In the genomic region with DNA sequence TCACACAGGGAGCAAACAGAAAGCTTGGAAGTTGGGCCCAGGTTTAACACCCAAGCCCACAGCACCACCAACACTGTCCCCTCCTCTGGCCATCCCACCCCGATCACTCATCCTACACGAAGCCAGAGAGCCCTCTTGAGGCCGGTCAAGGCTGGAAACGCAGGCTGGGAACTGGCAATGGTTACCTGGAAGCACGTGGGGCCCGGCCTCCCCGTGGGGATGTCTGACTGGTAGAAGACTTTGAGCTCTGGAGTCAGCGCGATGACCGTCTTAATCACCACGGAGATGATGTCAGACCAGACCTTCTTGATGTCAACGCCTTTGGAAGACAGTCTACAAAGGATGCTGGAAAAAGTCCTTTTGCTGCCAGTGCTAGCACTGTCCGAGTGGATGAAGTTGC, we compare ENCODE assay signal across 1 cellular context.
A peak's percentile ranks its signal among the peaks of the same experiment; 100 is the strongest.
TF ChIP-seq lines count a peak whose summit lies in the region.

No MANE protein-coding gene starts in this region.

TF ChIP-seq in HepG2, 621 proteins besides CTCF, POLR2A, EP300 and RAD21 (continued from another document):
- TF ChIP-seq, protein P1, sequence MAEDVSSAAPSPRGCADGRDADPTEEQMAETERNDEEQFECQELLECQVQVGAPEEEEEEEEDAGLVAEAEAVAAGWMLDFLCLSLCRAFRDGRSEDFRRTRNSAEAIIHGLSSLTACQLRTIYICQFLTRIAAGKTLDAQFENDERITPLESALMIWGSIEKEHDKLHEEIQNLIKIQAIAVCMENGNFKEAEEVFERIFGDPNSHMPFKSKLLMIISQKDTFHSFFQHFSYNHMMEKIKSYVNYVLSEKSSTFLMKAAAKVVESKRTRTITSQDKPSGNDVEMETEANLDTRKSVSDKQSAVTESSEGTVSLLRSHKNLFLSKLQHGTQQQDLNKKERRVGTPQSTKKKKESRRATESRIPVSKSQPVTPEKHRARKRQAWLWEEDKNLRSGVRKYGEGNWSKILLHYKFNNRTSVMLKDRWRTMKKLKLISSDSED (CRISPR knock-in tag; IDR thresholded peaks at IDR 0.05) = no peak
- TF ChIP-seq SP140L (CRISPR knock-in tag; IDR thresholded peaks at IDR 0.05; ENCODE audit: borderline replicate concordance) (no peak), RELA (CRISPR knock-in tag; IDR thresholded peaks at IDR 0.05) (no peak), STAG1 (CRISPR knock-in tag; IDR thresholded peaks at IDR 0.05) (peak; percentile 70), ARNT2 (CRISPR knock-in tag; IDR thresholded peaks at IDR 0.05; ENCODE audit: low read depth) (no peak), NR2C2 (CRISPR knock-in tag; IDR thresholded peaks at IDR 0.05; ENCODE audit: borderline replicate concordance) (no peak), ASH2L (IDR thresholded peaks at IDR 0.05; ENCODE audit: insufficient read length, low read depth, low read length) (no peak)
- TF ChIP-seq, protein P2, sequence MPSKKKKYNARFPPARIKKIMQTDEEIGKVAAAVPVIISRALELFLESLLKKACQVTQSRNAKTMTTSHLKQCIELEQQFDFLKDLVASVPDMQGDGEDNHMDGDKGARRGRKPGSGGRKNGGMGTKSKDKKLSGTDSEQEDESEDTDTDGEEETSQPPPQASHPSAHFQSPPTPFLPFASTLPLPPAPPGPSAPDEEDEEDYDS (CRISPR knock-in tag; IDR thresholded peaks at IDR 0.05) = no peak
- TF ChIP-seq, protein P3, sequence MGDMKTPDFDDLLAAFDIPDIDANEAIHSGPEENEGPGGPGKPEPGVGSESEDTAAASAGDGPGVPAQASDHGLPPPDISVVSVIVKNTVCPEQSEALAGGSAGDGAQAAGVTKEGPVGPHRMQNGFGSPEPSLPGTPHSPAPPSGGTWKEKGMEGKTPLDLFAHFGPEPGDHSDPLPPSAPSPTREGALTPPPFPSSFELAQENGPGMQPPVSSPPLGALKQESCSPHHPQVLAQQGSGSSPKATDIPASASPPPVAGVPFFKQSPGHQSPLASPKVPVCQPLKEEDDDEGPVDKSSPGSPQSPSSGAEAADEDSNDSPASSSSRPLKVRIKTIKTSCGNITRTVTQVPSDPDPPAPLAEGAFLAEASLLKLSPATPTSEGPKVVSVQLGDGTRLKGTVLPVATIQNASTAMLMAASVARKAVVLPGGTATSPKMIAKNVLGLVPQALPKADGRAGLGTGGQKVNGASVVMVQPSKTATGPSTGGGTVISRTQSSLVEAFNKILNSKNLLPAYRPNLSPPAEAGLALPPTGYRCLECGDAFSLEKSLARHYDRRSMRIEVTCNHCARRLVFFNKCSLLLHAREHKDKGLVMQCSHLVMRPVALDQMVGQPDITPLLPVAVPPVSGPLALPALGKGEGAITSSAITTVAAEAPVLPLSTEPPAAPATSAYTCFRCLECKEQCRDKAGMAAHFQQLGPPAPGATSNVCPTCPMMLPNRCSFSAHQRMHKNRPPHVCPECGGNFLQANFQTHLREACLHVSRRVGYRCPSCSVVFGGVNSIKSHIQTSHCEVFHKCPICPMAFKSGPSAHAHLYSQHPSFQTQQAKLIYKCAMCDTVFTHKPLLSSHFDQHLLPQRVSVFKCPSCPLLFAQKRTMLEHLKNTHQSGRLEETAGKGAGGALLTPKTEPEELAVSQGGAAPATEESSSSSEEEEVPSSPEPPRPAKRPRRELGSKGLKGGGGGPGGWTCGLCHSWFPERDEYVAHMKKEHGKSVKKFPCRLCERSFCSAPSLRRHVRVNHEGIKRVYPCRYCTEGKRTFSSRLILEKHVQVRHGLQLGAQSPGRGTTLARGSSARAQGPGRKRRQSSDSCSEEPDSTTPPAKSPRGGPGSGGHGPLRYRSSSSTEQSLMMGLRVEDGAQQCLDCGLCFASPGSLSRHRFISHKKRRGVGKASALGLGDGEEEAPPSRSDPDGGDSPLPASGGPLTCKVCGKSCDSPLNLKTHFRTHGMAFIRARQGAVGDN (CRISPR knock-in tag; IDR thresholded peaks at IDR 0.05) = peak; percentile 33; the same call in 1 of the 2 replicates
- TF ChIP-seq, protein P4, sequence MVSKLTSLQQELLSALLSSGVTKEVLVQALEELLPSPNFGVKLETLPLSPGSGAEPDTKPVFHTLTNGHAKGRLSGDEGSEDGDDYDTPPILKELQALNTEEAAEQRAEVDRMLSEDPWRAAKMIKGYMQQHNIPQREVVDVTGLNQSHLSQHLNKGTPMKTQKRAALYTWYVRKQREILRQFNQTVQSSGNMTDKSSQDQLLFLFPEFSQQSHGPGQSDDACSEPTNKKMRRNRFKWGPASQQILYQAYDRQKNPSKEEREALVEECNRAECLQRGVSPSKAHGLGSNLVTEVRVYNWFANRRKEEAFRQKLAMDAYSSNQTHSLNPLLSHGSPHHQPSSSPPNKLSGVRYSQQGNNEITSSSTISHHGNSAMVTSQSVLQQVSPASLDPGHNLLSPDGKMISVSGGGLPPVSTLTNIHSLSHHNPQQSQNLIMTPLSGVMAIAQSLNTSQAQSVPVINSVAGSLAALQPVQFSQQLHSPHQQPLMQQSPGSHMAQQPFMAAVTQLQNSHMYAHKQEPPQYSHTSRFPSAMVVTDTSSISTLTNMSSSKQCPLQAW (CRISPR knock-in tag; IDR thresholded peaks at IDR 0.05) = 0 out of 2 replicates have a peak, but pooled peaks have one; percentile 27
- TF ChIP-seq, protein P5, sequence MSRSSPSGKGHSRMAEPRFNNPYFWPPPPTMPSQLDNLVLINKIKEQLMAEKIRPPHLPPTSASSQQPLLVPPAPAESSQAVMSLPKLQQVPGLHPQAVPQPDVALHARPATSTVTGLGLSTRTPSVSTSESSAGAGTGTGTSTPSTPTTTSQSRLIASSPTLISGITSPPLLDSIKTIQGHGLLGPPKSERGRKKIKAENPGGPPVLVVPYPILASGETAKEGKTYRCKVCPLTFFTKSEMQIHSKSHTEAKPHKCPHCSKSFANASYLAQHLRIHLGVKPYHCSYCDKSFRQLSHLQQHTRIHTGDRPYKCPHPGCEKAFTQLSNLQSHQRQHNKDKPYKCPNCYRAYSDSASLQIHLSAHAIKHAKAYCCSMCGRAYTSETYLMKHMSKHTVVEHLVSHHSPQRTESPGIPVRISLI (CRISPR knock-in tag; IDR thresholded peaks at IDR 0.05; ENCODE audit: borderline replicate concordance) = no peak
- TF ChIP-seq, protein P6, sequence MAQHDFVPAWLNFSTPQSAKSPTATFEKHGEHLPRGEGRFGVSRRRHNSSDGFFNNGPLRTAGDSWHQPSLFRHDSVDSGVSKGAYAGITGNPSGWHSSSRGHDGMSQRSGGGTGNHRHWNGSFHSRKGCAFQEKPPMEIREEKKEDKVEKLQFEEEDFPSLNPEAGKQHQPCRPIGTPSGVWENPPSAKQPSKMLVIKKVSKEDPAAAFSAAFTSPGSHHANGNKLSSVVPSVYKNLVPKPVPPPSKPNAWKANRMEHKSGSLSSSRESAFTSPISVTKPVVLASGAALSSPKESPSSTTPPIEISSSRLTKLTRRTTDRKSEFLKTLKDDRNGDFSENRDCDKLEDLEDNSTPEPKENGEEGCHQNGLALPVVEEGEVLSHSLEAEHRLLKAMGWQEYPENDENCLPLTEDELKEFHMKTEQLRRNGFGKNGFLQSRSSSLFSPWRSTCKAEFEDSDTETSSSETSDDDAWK (CRISPR knock-in tag; IDR thresholded peaks at IDR 0.05) = no peak
TF ChIP-seq in HepG2: peak in this region for 4.
